Comparison of ENCODE assay signal across 12 cellular contexts in the genomic region with DNA sequence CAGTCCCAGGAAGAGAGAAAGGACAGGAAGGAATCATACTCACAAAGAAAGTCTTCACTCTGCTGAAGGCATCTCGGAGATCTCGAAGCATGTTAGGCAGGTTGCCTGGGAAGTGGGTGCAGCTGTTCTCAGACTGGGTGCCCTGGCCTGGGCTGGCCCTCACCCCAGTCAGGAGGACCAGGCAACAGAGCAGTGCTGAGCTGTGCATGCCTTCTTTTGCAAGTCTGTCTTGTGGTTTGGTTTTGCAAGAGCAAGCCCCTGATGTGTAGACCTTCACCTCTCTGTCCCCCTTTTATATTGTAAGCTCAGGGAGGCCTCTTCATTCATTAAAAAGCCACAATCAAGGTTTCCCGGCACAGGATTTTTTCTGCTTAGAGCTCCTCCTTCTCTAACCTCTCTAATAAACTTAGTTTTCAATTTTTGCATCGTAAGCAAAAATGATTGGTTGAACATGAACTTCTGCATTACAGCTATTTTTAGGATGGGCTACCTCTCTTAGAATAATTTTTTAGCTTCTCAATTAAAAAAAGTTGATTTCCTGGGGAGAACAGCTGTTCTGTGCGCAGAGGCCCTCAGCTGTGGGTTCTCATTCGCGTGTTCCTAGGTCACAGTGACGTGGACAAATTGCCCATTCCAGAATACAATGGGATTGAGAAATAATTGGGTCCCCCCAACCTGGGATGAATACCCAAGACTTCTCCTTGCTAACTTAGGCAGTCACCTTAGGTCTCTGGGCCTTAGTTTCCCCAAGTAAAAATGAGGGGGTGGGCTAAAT. TPM values are rescaled to one million over a fixed set of nuclear protein-coding genes. Genes with fewer than 3 reads are reported as not detected.
DNase-seq lines count a peak whose midpoint lies in the region; ATAC-seq, FAIRE-seq and TF ChIP-seq lines count a peak whose summit lies in the region.
"Had no signal": no experiment of that assay in that cellular context is flagged by ENCODE, and none has a peak within 500 bp of the region (broad histone marks: within the 10 kb centered on the region; RNA-seq: fewer than 3 reads in every experiment).

IL10 (minus strand) TSS at position 267 of the 775 bp plus-strand sequence; CDS start at position 208, 59 bp downstream.

- no peak for TF ChIP-seq RAD21 in K562 (CRISPR knock-in tag; conservative IDR thresholded peaks at IDR 0.05 in 1 of 2, IDR thresholded peaks at IDR 0.05 in 1 of 2)

- H3K4me2 ChIP-seq in GM23338 (no peak within 1 kb of the TSS), K562 (ENCODE audit: insufficient read depth, low read length) (no peak within 1 kb of the TSS)
- H3K4me2 ChIP-seq: neural progenitor cell had no signal

- H3F3A ChIP-seq in GM23338 (replicated peaks; ENCODE audit: low read depth): no peaks in the 10 kb centered on the region

- CTCF ChIA-PET in CD4-positive, alpha-beta memory T cell (lab: Charles Lee; ENCODE audit: partially characterized antibody): interaction anchor here (1.0 to 9.0 kb wide), 9 partner anchors 12 to 137 kb away, joined by 3 to 91 read pairs (median 6); no protein-coding TSS in a partner anchor
- CTCF ChIA-PET in K562 (lab: Yijun Ruan, JAX; ENCODE audit: low intra/inter-chr PET ratio): no interaction called here

- no peak for TF ChIP-seq POLR2A in K562 (conservative IDR thresholded peaks at IDR 0.05)

- H3K4me1 Mint-ChIP-seq in CD4-positive, alpha-beta memory T cell: peaks cover 43 to 67% (median 56%) of the 10 kb centered on the region in 4 donors
- H3K4me1 Mint-ChIP-seq in GM23338: peaks cover 28% of the 10 kb centered on the region

- H3K27ac ChIP-seq in CD4-positive, alpha-beta memory T cell (ENCODE audit: low read depth, low read length): no peak within 1 kb of the TSS
- H3K27ac ChIP-seq in GM23338 (ENCODE audit: low read depth) (no peak within 1 kb of the TSS), K562 (ENCODE audit: extremely low read depth, low read depth, low read length) (no peak within 1 kb of the TSS)
- H3K27ac ChIP-seq: neural progenitor cell had no signal

- POLR2A ChIA-PET in CD4-positive, alpha-beta memory T cell (lab: Charles Lee; ENCODE audit: partially characterized antibody): interaction anchor here (0.6 to 12.6 kb wide), 7 partner anchors 14 to 149 kb away, joined by 3 to 141 read pairs (median 63); partner anchors contain the start of gene FCMR
- POLR2A ChIA-PET in K562 (lab: Yijun Ruan, JAX): interaction anchor here (0.7 to 1.0 kb wide), 4 partner anchors 13 to 1047 kb away, joined by 3 to 5 read pairs (median 3); no protein-coding TSS in a partner anchor

- ATAC-seq in GM23338: no peak
- ATAC-seq in K562: no peak
- ATAC-seq in HG03521 (IDR thresholded peaks at IDR 0.05; ENCODE audit: unreplicated experiment): no peak

- no peaks in the 10 kb centered on the region for H3K27me3 Mint-ChIP-seq in CD4-positive, alpha-beta memory T cell
- peaks cover 10% of the 10 kb centered on the region for H3K27me3 Mint-ChIP-seq in GM23338 (ENCODE audit: insufficient read depth, low read depth, poor library complexity)

- peak within 1 kb of the TSS in 6 of 7 donors; percentile 15 to 76 (median 36) for H3K27ac Mint-ChIP-seq in CD4-positive, alpha-beta memory T cell
- H3K27ac Mint-ChIP-seq in GM23338: no peak within 1 kb of the TSS
- H3K27ac Mint-ChIP-seq: neural progenitor cell had no signal

- H3K4me3 ChIP-seq in CD4-positive, alpha-beta memory T cell (ENCODE audit: low read length in 2 of 2): no peak within 1 kb of the TSS
- H3K4me3 ChIP-seq in GM23338 (no peak within 1 kb of the TSS), K562 (no peak within 1 kb of the TSS)
- H3K4me3 ChIP-seq: neural progenitor cell had no signal

- intact Hi-C loops in CD4-positive, alpha-beta memory T cell (cut with micrococcal nuclease): no loop called here
- intact Hi-C loops in K562 (cut with micrococcal nuclease): no loop called here

- peak within 1 kb of the TSS in 5 of 8 donors; percentile 11 to 55 (median 35) for H3K4me3 Mint-ChIP-seq in CD4-positive, alpha-beta memory T cell
- no peak within 1 kb of the TSS for H3K4me3 Mint-ChIP-seq in GM23338
- H3K4me3 Mint-ChIP-seq: neural progenitor cell had no signal

- peaks cover 53% of the 10 kb centered on the region for H3K4me1 ChIP-seq in CD4-positive, alpha-beta memory T cell (ENCODE audit: insufficient read depth, low read length)
- H3K4me1 ChIP-seq in GM23338 (ENCODE audit: insufficient read depth): peaks cover 16% of the 10 kb centered on the region; the same call in 1 of the 2 replicates
- peaks cover 0 to 18% of the 10 kb centered on the region in 2 experiments; a peak in 3 of 5 replicates for H3K4me1 ChIP-seq in K562 (replicated peaks in 1 of 2; ENCODE audit: control insufficient read depth in 2 of 2, insufficient read depth in 2 of 2, low read length in 2 of 2)

- H3K36me3 ChIP-seq in CD4-positive, alpha-beta memory T cell (ENCODE audit: insufficient read depth, low read length): no peaks in the 10 kb centered on the region
- H3K36me3 ChIP-seq in GM23338 (ENCODE audit: insufficient read depth): no peaks in the 10 kb centered on the region
- H3K36me3 ChIP-seq in K562 (ENCODE audit: control insufficient read depth, insufficient read depth, low read length): no peaks in the 10 kb centered on the region
- H3K36me3 ChIP-seq: neural progenitor cell had no signal

- no peaks in the 10 kb centered on the region for H3K27me3 ChIP-seq in CD4-positive, alpha-beta memory T cell (ENCODE audit: insufficient read depth, low read length)
- H3K27me3 ChIP-seq in GM23338 (ENCODE audit: insufficient read depth) (no peaks in the 10 kb centered on the region), K562 (ENCODE audit: control insufficient read depth in 2 of 2, insufficient read depth in 2 of 2, low read length in 2 of 2) (peaks cover 36 to 71% of the 10 kb centered on the region in 2 experiments)
- H3K27me3 ChIP-seq: neural progenitor cell had no signal

- no peak for DNase-seq in CD4-positive, alpha-beta memory T cell
- DNase-seq in GM23338 (ENCODE audit: low spot score) (no peak), K562 (ENCODE audit: extremely low read depth in 1 of 4, low spot score in 3 of 4) (no peak), pons (ENCODE audit: low spot score) (peak; percentile 59), foreskin melanocyte (no peak), NCI-H2107 (lab: John Stamatoyannopoulos, UW) (no peak)
- DNase-seq in stimulated activated CD4-positive, alpha-beta T cell treated with anti-CD3 and anti-CD28 coated beads, Interleukin-15, amount 100 ng/mL, for 24 hours: no peak
- DNase-seq: activated effector memory CD4-positive, alpha-beta T cell treated with anti-CD3 and anti-CD28 coated beads, Interleukin-2, amount 50 U/mL, for 16 hours; stimulated activated CD4-positive, alpha-beta T cell treated with anti-CD3 and anti-CD28 coated beads, Interleukin-2, amount 100 ng/mL, for 48 hours had no signal

- in situ Hi-C loops in K562 (cut with MboI): no loop called here

- no peaks in the 10 kb centered on the region for H4K20me1 ChIP-seq in GM23338 (replicated peaks; ENCODE audit: insufficient read depth)
- H4K20me1 ChIP-seq in K562 (replicated peaks; ENCODE audit: control insufficient read depth, insufficient read depth, low read length): no peaks in the 10 kb centered on the region

- peak within 1 kb of the TSS; percentile 43; the same call in 1 of the 2 replicates for H2AFZ ChIP-seq in GM23338
- no peak within 1 kb of the TSS for H2AFZ ChIP-seq in K562 (ENCODE audit: low read depth, low read length)
- H2AFZ ChIP-seq: neural progenitor cell had no signal

- H3K9me3 Mint-ChIP-seq in CD4-positive, alpha-beta memory T cell: no peaks in the 10 kb centered on the region
- no peaks in the 10 kb centered on the region for H3K9me3 Mint-ChIP-seq in GM23338

- no peak within 1 kb of the TSS for H3K9ac ChIP-seq in K562 (ENCODE audit: insufficient read depth in 1 of 2, low read depth in 2 of 2, low read length in 2 of 2)
- H3K9ac ChIP-seq: neural progenitor cell had no signal

- no peaks in the 10 kb centered on the region for H3K9me3 ChIP-seq in CD4-positive, alpha-beta memory T cell (ENCODE audit: control insufficient read depth in 1 of 2, low read length in 2 of 2)
- H3K9me3 ChIP-seq in K562 (replicated peaks; ENCODE audit: control insufficient read depth, insufficient read depth, low read depth, low read length): no peaks in the 10 kb centered on the region

- TF ChIP-seq CTCF in GM23338 (conservative IDR thresholded peaks at IDR 0.05; ENCODE audit: low read depth in 2 of 2): no peak
- TF ChIP-seq CTCF in K562 (IDR thresholded peaks at IDR 0.05 in 2 of 3, conservative IDR thresholded peaks at IDR 0.05 in 1 of 3; ENCODE audit: insufficient read depth in 2 of 3, low read depth in 1 of 3, low read length in 3 of 3): no peak

- BruUV-seq in K562 (replicated peaks; lab: Mats Ljungman, UMichigan): no TSS peak

- no peaks in the 10 kb centered on the region for H3K79me2 ChIP-seq in GM23338 (replicated peaks; ENCODE audit: insufficient read depth)
- H3K79me2 ChIP-seq in K562 (ENCODE audit: control insufficient read depth, insufficient read depth, low read length): no peaks in the 10 kb centered on the region

- FAIRE-seq in K562 (lab: Jason Lieb, UNC): no peak

- no peaks in the 10 kb centered on the region; the same call in 1 of the 2 replicates for H3K9me2 ChIP-seq in GM23338 (ENCODE audit: insufficient read depth)

- TF ChIP-seq EP300 in K562 (IDR thresholded peaks at IDR 0.05; ENCODE audit: low read length): no peak

- no peaks in the 10 kb centered on the region for H3K36me3 Mint-ChIP-seq in CD4-positive, alpha-beta memory T cell
- no peaks in the 10 kb centered on the region for H3K36me3 Mint-ChIP-seq in GM23338 (ENCODE audit: low read depth)
- H3K36me3 Mint-ChIP-seq: neural progenitor cell had no signal

- H3K9me1 ChIP-seq in K562 (ENCODE audit: control insufficient read depth, insufficient read depth, low read length): no peaks in the 10 kb centered on the region

- WGBS in K562 (ENCODE audit: insufficient coverage, low coverage, missing lambda C conversion rate): 9% methylated on average over 8 of the region's 8 CpGs

RNA-seq across cellular contexts. Expression of gene IL10, which starts in this region (rescaled TPM):
- total RNA-seq in CD4-positive, alpha-beta memory T cell: under 1 TPM; 0.28 to 0.32 TPM
- polyA plus RNA-seq in CD4-positive, alpha-beta memory T cell: under 1 TPM; 0.11 to 0.34 TPM
- total RNA-seq in GM23338 (2014; rRNA removed; shearing (Covaris generic)): not detected in 2 replicates
- polyA plus RNA-seq in GM23338 (2016; fragmentation: Nextera tagmentation; extraction: Ambion mirVana) (not detected in 2 replicates), K562 (2011; rRNA removed) (0.05 and 0.29 TPM in 2 replicates), K562 (2014; fragmentation: Illumina TruSeq; extraction: Trizol) (not detected in 2 replicates), K562 (2014; fragmentation: Nextera tagmentation; extraction: Ambion mirVana) (not detected), K562 (2014; rRNA removed) (not detected in 2 replicates)
- not detected in 2 replicates for total RNA-seq in K562 (2011; cell fraction: chromatin; rRNA removed; ENCODE audit: low replicate concordance)
- not detected in 2 replicates for total RNA-seq in K562 (2011; cell fraction: nucleolus; rRNA removed)
- total RNA-seq in K562 (2011; cell fraction: nucleoplasm; rRNA removed): not detected in 2 replicates
- total RNA-seq in K562 (2014; rRNA removed) (not detected in 2 replicates), K562 (2014; rRNA removed; fragmentation: Illumina TruSeq; extraction: Trizol) (not detected in 2 replicates), K562 (2015; rRNA removed; fragmentation: Illumina TruSeq; extraction: Trizol) (not detected in 2 replicates), K562 (2021) (not detected in 2 replicates)
- polyA plus RNA-seq in K562 (2011; cell fraction: cytosol; rRNA removed): 0.66 TPM in 1 of 2 replicates, not detected in the other
- polyA plus RNA-seq in K562 (2011; cell fraction: nucleus; rRNA removed): 0.49 TPM in 1 of 2 replicates, not detected in the other
- polyA plus RNA-seq in K562 (2012): 0.13 and 0.58 TPM in 2 replicates
- not detected in 2 replicates for polyA minus RNA-seq in K562 (2011; rRNA and poly(A)+ RNA removed)
- polyA minus RNA-seq in K562 (2011; cell fraction: cytosol; rRNA and poly(A)+ RNA removed): not detected in 2 replicates
- polyA minus RNA-seq in K562 (2011; cell fraction: nucleus; rRNA and poly(A)+ RNA removed): 0.89 TPM in 1 of 2 replicates, not detected in the other
- total RNA-seq: dermis microvascular lymphatic vessel endothelial cell had no signal
